In genomic region chr2:218781691-218782528, GRCh38 we compare ENCODE assay signal across 1 cellular context.
TF ChIP-seq lines count a peak whose summit lies in the region.

Gene CYP27A1, plus strand, starts transcription at chr2:218782147. Its CDS starts 36 bp downstream, at chr2:218782183.

TF ChIP-seq in HepG2, 621 proteins besides CTCF, POLR2A, EP300 and RAD21 (continued from another document and continues in another):
- TF ChIP-seq THAP8 (CRISPR knock-in tag; IDR thresholded peaks at IDR 0.05; ENCODE audit: borderline replicate concordance) (no peak), ZNF276 (CRISPR knock-in tag; IDR thresholded peaks at IDR 0.05; ENCODE audit: low read depth) (0 out of 2 replicates have a peak, but pooled peaks have one; percentile 55), TRIM24 (CRISPR knock-in tag; IDR thresholded peaks at IDR 0.05) (no peak), HIC2 (CRISPR knock-in tag; IDR thresholded peaks at IDR 0.05; ENCODE audit: low read depth) (peak; percentile 58; the same call in 1 of the 2 replicates), MBNL3 (CRISPR knock-in tag; conservative IDR thresholded peaks at IDR 0.05) (no peak), ZNF660 (CRISPR knock-in tag; IDR thresholded peaks at IDR 0.05; ENCODE audit: borderline replicate concordance, low read depth) (no peak), MXD1 (CRISPR knock-in tag; IDR thresholded peaks at IDR 0.05) (peak; percentile 62), MZF1 (CRISPR knock-in tag; IDR thresholded peaks at IDR 0.05; ENCODE audit: borderline replicate concordance) (peak; percentile 26; the same call in 1 of the 2 replicates), PBX3 (CRISPR knock-in tag; IDR thresholded peaks at IDR 0.05; ENCODE audit: borderline replicate concordance) (no peak), ZNF879 (CRISPR knock-in tag; IDR thresholded peaks at IDR 0.05) (peak; percentile 82), ZHX1 (CRISPR knock-in tag; IDR thresholded peaks at IDR 0.05; ENCODE audit: low read depth) (no peak; the same call in 1 of the 2 replicates), ZNF619 (CRISPR knock-in tag; IDR thresholded peaks at IDR 0.05) (no peak; the same call in 1 of the 2 replicates), HMGA1 (CRISPR knock-in tag; conservative IDR thresholded peaks at IDR 0.05) (no peak), HMGXB3 (CRISPR knock-in tag; IDR thresholded peaks at IDR 0.05; ENCODE audit: borderline replicate concordance) (no peak), ZBTB34 (CRISPR knock-in tag; IDR thresholded peaks at IDR 0.05) (peak; percentile 49; the same call in 1 of the 2 replicates), KLF16 (CRISPR knock-in tag; IDR thresholded peaks at IDR 0.05) (peak; percentile 25 to 83; a peak in 1 of 4 replicates), MEIS2 (CRISPR knock-in tag; IDR thresholded peaks at IDR 0.05) (peak; percentile 89), SP4 (CRISPR knock-in tag; IDR thresholded peaks at IDR 0.05) (peak; percentile 74), ZNF790 (CRISPR knock-in tag; IDR thresholded peaks at IDR 0.05; ENCODE audit: borderline replicate concordance) (peak; percentile 87; the same call in 1 of the 2 replicates), ZEB1 (IDR thresholded peaks at IDR 0.05; ENCODE audit: insufficient replicate concordance, low read depth) (peak; percentile 42), ZSCAN25 (CRISPR knock-in tag; IDR thresholded peaks at IDR 0.05) (peak; percentile 86), MAFG (CRISPR knock-in tag; IDR thresholded peaks at IDR 0.05) (no peak), GPBP1L1 (CRISPR knock-in tag; IDR thresholded peaks at IDR 0.05) (no peak), DRAP1 (CRISPR knock-in tag; IDR thresholded peaks at IDR 0.05) (peak; percentile 84), ZNF207 (IDR thresholded peaks at IDR 0.05; ENCODE audit: borderline replicate concordance) (no peak), ZNF556 (CRISPR knock-in tag; IDR thresholded peaks at IDR 0.05; ENCODE audit: borderline replicate concordance) (peak; percentile 95), ZNF569 (CRISPR knock-in tag; IDR thresholded peaks at IDR 0.05; ENCODE audit: borderline replicate concordance) (no peak), PRDM15 (CRISPR knock-in tag; IDR thresholded peaks at IDR 0.05) (peak; percentile 72), EED (CRISPR knock-in tag; IDR thresholded peaks at IDR 0.05) (peak; percentile 99), ATF7 (IDR thresholded peaks at IDR 0.05) (no peak), ATF7 (CRISPR knock-in tag; IDR thresholded peaks at IDR 0.05) (peak; percentile 77), ZFY (CRISPR knock-in tag; IDR thresholded peaks at IDR 0.05) (peak; percentile 95)
